In genomic region chrX:147912093-147912801, GRCh38 we compare ENCODE assay signal across 8 cellular contexts. TPM values are rescaled to one million over a fixed set of nuclear protein-coding genes. Genes with fewer than 3 reads are reported as not detected.
DNase-seq lines count a peak whose midpoint lies in the region; ATAC-seq and TF ChIP-seq lines count a peak whose summit lies in the region.

No MANE protein-coding gene starts in this region.

- ATAC-seq in GM18867 (IDR thresholded peaks at IDR 0.05; ENCODE audit: unreplicated experiment), result peak; percentile 37
- ATAC-seq in HG03045 (IDR thresholded peaks at IDR 0.05; ENCODE audit: unreplicated experiment), result peak; percentile 35

- H3K4me3 ChIP-seq in BJ (ENCODE audit: low read depth, low read length), result peak overlapping the region; percentile 73
- H3K4me3 ChIP-seq in foreskin fibroblast (ENCODE audit: low read depth in 1 of 2, low read length in 2 of 2), result peak overlapping the region; percentile 75

- no peaks in the 10 kb centered on the region for H3K36me3 ChIP-seq in BJ (ENCODE audit: control insufficient read depth, insufficient read depth, low read length)

- TF ChIP-seq CTCF in BJ (IDR thresholded peaks at IDR 0.05; ENCODE audit: insufficient read depth, low read depth, low read length), result no peak
- TF ChIP-seq CTCF in foreskin fibroblast (IDR thresholded peaks at IDR 0.05; ENCODE audit: low read depth, low read length), result no peak
- TF ChIP-seq CTCF in nephron progenitor cell (IDR thresholded peaks at IDR 0.05), result no peak
- no peak for TF ChIP-seq CTCF in type B pancreatic cell (conservative IDR thresholded peaks at IDR 0.05)

- H3K27me3 Mint-ChIP-seq in nephron progenitor cell (ENCODE audit: low read depth, poor library complexity) (no peaks in the 10 kb centered on the region), type B pancreatic cell (no peaks in the 10 kb centered on the region)

- H3K9me3 Mint-ChIP-seq in nephron progenitor cell (peaks cover 23% of the 10 kb centered on the region), type B pancreatic cell (peaks cover 5% of the 10 kb centered on the region)

- DNase-seq in BJ (ENCODE audit: low read depth) (no peak), NCI-H748 treated with DMSO at 0.1 percent for 48 hours (lab: John Stamatoyannopoulos, UW) (peak; percentile 8), foreskin fibroblast (peak; percentile 15 to 57), nephron progenitor cell (peak; percentile 23), type B pancreatic cell (ENCODE audit: extremely low spot score, unreplicated experiment) (no peak)
- DNase-seq in activated effector memory CD4-positive, alpha-beta T cell treated with Interleukin-2 at 50 U/mL for 16 hours, result peak; percentile 9

- no peaks in the 10 kb centered on the region for H3K27me3 ChIP-seq in BJ (ENCODE audit: control insufficient read depth, insufficient read depth, low read length)

- H3K36me3 Mint-ChIP-seq in nephron progenitor cell (ENCODE audit: low read depth), result no peaks in the 10 kb centered on the region
- H3K36me3 Mint-ChIP-seq in type B pancreatic cell, result no peaks in the 10 kb centered on the region

- H3K4me1 Mint-ChIP-seq in nephron progenitor cell, result peaks cover 75% of the 10 kb centered on the region
- H3K4me1 Mint-ChIP-seq in type B pancreatic cell (ENCODE audit: unreplicated experiment), result peaks cover 3% of the 10 kb centered on the region

- POLR2A ChIA-PET in BJ (lab: Charles Lee), result interaction anchor here (1.0 kb wide), 1 partner anchor 46 kb away, joined by 3 read pairs; no protein-coding TSS in a partner anchor

- H3K27ac Mint-ChIP-seq in nephron progenitor cell, result peak overlapping the region; percentile 96
- H3K27ac Mint-ChIP-seq in type B pancreatic cell, result peak overlapping the region; percentile 85

- H3K4me3 Mint-ChIP-seq in nephron progenitor cell, result peak overlapping the region; percentile 96
- peak overlapping the region; percentile 93 for H3K4me3 Mint-ChIP-seq in type B pancreatic cell

- CTCF ChIA-PET in BJ (lab: Yijun Ruan, JAX), result no interaction called here

RNA-seq across cellular contexts. Expression of gene FMR1, which starts 0.5 kb away (rescaled TPM):
- polyA plus RNA-seq in BJ (2011; rRNA removed), result 9.1 and 14.3 TPM in 2 replicates
- 6.2 and 9.7 TPM in 2 replicates for polyA minus RNA-seq in BJ (2011; rRNA and poly(A)+ RNA removed)
- 63.2 and 83.1 TPM in 2 replicates for total RNA-seq in type B pancreatic cell (ENCODE audit: low replicate concordance)

Comparison
In these comparisons a context has a peak if more than half of its experiments do, and no peak if none do; other contexts are left out.
1. DNase-seq: peak in NCI-H748 treated with DMSO at 0.1 percent for 48 hours (single experiment), activated effector memory CD4-positive, alpha-beta T cell treated with Interleukin-2 at 50 U/mL for 16 hours (single experiment), foreskin fibroblast (2 of 2) and nephron progenitor cell (single experiment); none in BJ (single experiment) and type B pancreatic cell (single experiment).